In genomic region chr1:28123461-28123961, GRCh38 we compare ENCODE assay signal across 9 cellular contexts. TPM values are rescaled to one million over a fixed set of nuclear protein-coding genes. Genes with fewer than 3 reads are reported as not detected.
DNase-seq lines count a peak whose midpoint lies in the region; ATAC-seq, FAIRE-seq and TF ChIP-seq lines count a peak whose summit lies in the region.
"Had no signal": no experiment of that assay in that cellular context is flagged by ENCODE, and none has a peak within 500 bp of the region (broad histone marks: within the 10 kb centered on the region; RNA-seq: fewer than 3 reads in every experiment).

No MANE protein-coding gene starts in this region.

- no peak for TF ChIP-seq EP300 in SK-N-SH (IDR thresholded peaks at IDR 0.05; ENCODE audit: borderline replicate concordance in 1 of 2, low read depth in 1 of 2, low read length in 1 of 2)

- H3K9me3 ChIP-seq in SK-N-SH: no peaks in the 10 kb centered on the region
- H3K9me3 ChIP-seq: uterus had no signal

- CTCF ChIA-PET in SK-N-SH (lab: Yijun Ruan, JAX): no interaction called here

- 67% methylated on average over 4 of the region's 4 CpGs for WGBS in SK-N-SH (ENCODE audit: low lambda C conversion rate)

- H4K20me1 ChIP-seq in SK-N-SH (ENCODE audit: insufficient read depth): no peaks in the 10 kb centered on the region

- no peak for TF ChIP-seq RAD21 in SK-N-SH (IDR thresholded peaks at IDR 0.05; ENCODE audit: low read length)

- no peak overlapping the region for H3K9ac ChIP-seq in SK-N-SH

- H3K9me2 ChIP-seq in SK-N-SH: no peaks in the 10 kb centered on the region

- TF ChIP-seq CTCF in SK-N-SH (IDR thresholded peaks at IDR 0.05): no peak

- H2AFZ ChIP-seq in SK-N-SH (ENCODE audit: low read depth): peak overlapping the region; percentile 36; the same call in 1 of the 2 replicates

- H3K4me2 ChIP-seq in SK-N-SH: no peak overlapping the region

- no peak for FAIRE-seq in urothelium cell line (lab: Jason Lieb, UNC)

- ATAC-seq in left ventricle myocardium superior: peak; percentile 14
- ATAC-seq in Right ventricle myocardium inferior: no peak
- ATAC-seq in HG03196 (IDR thresholded peaks at IDR 0.05; ENCODE audit: unreplicated experiment): no peak

- no peaks in the 10 kb centered on the region for H3K36me3 ChIP-seq in SK-N-SH (replicated peaks in 1 of 2; ENCODE audit: control insufficient read depth in 1 of 2, insufficient read depth in 2 of 2, low read length in 1 of 2)
- H3K36me3 ChIP-seq: uterus had no signal

- H3K4me1 ChIP-seq in SK-N-SH (ENCODE audit: control insufficient read depth in 1 of 2, insufficient read depth in 2 of 2, low read depth in 1 of 2, low read length in 1 of 2): no peaks in the 10 kb centered on the region; a peak in 1 of 4 replicates
- H3K4me1 ChIP-seq: uterus had no signal

- no peaks in the 10 kb centered on the region; the same call in 1 of the 2 replicates for H3K27me3 ChIP-seq in SK-N-SH (ENCODE audit: insufficient read depth)
- H3K27me3 ChIP-seq: uterus had no signal

- H3K4me3 ChIP-seq in SK-N-SH (ENCODE audit: low read depth in 2 of 2, low read length in 1 of 2): no peak overlapping the region
- H3K4me3 ChIP-seq: uterus had no signal

- H3F3A ChIP-seq in SK-N-SH (replicated peaks; ENCODE audit: insufficient read depth): no peaks in the 10 kb centered on the region

- intact Hi-C loops in left ventricle myocardium superior (cut with micrococcal nuclease) (no loop called here), Right ventricle myocardium inferior (cut with DNase I) (no loop called here)

- POLR2A ChIA-PET in SK-N-SH (lab: Yijun Ruan, JAX): no interaction called here

- no peak for DNase-seq in left ventricle myocardium superior
- no peak for DNase-seq in Right ventricle myocardium inferior (ENCODE audit: missing footprints)
- DNase-seq in SK-N-SH: no peak
- peak; percentile 48 for DNase-seq in glomerular visceral epithelial cell (ENCODE audit: extremely low spot score)
- peak; percentile 36 for DNase-seq in urothelium cell line (ENCODE audit: low spot score)
- no peak for DNase-seq in NCI-H526 treated with DMSO at 0.1 percent for 48 hours (lab: John Stamatoyannopoulos, UW)
- no peak for DNase-seq in effector CD4-positive, alpha-beta T cell
- DNase-seq: uterus had no signal

- H3K79me2 ChIP-seq in SK-N-SH (ENCODE audit: insufficient read depth): no peaks in the 10 kb centered on the region

- no peak overlapping the region for H3K27ac ChIP-seq in SK-N-SH (ENCODE audit: low read depth in 2 of 2, low read length in 1 of 2)

TF ChIP-seq in SK-N-SH, 30 proteins besides CTCF, POLR2A, EP300 and RAD21:
- peak; percentile 16; the same call in 1 of the 2 replicates for TF ChIP-seq FOSL2 (IDR thresholded peaks at IDR 0.05; ENCODE audit: borderline replicate concordance, low read depth)
- TF ChIP-seq, protein P1, sequence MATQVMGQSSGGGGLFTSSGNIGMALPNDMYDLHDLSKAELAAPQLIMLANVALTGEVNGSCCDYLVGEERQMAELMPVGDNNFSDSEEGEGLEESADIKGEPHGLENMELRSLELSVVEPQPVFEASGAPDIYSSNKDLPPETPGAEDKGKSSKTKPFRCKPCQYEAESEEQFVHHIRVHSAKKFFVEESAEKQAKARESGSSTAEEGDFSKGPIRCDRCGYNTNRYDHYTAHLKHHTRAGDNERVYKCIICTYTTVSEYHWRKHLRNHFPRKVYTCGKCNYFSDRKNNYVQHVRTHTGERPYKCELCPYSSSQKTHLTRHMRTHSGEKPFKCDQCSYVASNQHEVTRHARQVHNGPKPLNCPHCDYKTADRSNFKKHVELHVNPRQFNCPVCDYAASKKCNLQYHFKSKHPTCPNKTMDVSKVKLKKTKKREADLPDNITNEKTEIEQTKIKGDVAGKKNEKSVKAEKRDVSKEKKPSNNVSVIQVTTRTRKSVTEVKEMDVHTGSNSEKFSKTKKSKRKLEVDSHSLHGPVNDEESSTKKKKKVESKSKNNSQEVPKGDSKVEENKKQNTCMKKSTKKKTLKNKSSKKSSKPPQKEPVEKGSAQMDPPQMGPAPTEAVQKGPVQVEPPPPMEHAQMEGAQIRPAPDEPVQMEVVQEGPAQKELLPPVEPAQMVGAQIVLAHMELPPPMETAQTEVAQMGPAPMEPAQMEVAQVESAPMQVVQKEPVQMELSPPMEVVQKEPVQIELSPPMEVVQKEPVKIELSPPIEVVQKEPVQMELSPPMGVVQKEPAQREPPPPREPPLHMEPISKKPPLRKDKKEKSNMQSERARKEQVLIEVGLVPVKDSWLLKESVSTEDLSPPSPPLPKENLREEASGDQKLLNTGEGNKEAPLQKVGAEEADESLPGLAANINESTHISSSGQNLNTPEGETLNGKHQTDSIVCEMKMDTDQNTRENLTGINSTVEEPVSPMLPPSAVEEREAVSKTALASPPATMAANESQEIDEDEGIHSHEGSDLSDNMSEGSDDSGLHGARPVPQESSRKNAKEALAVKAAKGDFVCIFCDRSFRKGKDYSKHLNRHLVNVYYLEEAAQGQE (IDR thresholded peaks at IDR 0.05; ENCODE audit: low read depth, low read length): no peak

RNA-seq across cellular contexts. Expression of gene EYA3, which starts 35.1 kb away (rescaled TPM):
- 21.1 TPM for total RNA-seq in left ventricle myocardium superior
- total RNA-seq in Right ventricle myocardium inferior: 18.3 TPM
- 6.5 and 9.8 TPM in 2 replicates for polyA plus RNA-seq in SK-N-SH (2012; rRNA removed)
- polyA plus RNA-seq in SK-N-SH (2012; cell fraction: cytosol; rRNA removed): 6.9 and 7.3 TPM in 2 replicates
- polyA plus RNA-seq in SK-N-SH (2012; cell fraction: nucleus; rRNA removed): 11.6 and 19.5 TPM in 2 replicates

RNA-seq across cellular contexts. Expression of gene PTAFR, which starts 53.0 kb away (rescaled TPM):
- total RNA-seq in left ventricle myocardium superior: 2.2 TPM
- 2.7 TPM for total RNA-seq in Right ventricle myocardium inferior
- 0.05 and 0.06 TPM in 2 replicates for polyA plus RNA-seq in SK-N-SH (2012; rRNA removed)
- 0.03 and 0.04 TPM in 2 replicates for polyA plus RNA-seq in SK-N-SH (2012; cell fraction: cytosol; rRNA removed)
- 0.06 and 0.08 TPM in 2 replicates for polyA plus RNA-seq in SK-N-SH (2012; cell fraction: nucleus; rRNA removed)

Comparison
In these comparisons a context has a peak if more than half of its experiments do, and no peak if none do; other contexts are left out.
1. DNase-seq: peak in glomerular visceral epithelial cell (single experiment) and urothelium cell line (single experiment); none in left ventricle myocardium superior (single experiment), Right ventricle myocardium inferior (single experiment), SK-N-SH (single experiment), NCI-H526 treated with DMSO at 0.1 percent for 48 hours (single experiment) and effector CD4-positive, alpha-beta T cell (single experiment).